In the genomic region with DNA sequence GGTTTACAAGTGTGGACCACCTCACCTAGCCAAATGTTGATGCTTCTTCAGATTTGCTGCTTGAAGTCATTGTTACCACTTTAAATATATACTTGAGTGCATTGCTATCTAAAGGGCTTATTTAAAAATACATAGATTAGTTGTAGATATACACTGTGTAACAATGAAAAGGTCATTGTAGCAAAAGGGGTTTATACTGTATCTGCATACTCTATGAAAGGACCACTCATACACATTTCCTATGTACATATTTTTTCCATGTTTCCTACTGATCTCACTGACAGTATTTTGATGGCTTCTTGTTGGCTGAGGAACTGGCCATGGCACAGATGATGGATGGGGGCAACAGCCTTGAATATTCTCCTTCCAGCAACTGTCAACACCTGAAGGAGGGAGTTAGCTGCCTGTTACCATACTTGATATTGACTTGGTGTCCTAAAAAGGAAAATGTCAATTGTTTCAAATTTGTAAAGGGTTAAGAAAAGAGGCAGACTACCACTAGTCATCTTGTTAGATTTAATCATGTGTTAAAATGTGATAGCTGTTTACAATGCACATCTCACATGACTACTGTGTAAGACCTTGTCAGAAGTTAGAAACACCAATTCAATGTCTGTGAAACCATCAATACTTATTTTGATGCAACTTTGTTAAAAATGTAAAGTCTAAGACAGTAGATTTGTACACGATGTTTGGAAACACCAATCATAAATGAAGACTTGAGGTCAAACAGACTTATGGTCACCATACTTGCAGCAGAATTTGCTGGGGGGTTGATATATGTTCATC, we compare ENCODE assay signal across 14 cellular contexts. TPM values are rescaled to one million over a fixed set of nuclear protein-coding genes. Genes with fewer than 3 reads are reported as not detected.
DNase-seq lines count a peak whose midpoint lies in the region; ATAC-seq and TF ChIP-seq lines count a peak whose summit lies in the region.
"Had no signal": no experiment of that assay in that cellular context is flagged by ENCODE, and none has a peak within 500 bp of the region (broad histone marks: within the 10 kb centered on the region; RNA-seq: fewer than 3 reads in every experiment).

No MANE protein-coding gene starts in this region.

- H3K27ac ChIP-seq in BLaER1 treated with 17β-estradiol and CSF1 and Interleukin-3, amounts not matched to agents 10 nM and 100 nM = peak overlapping the region in 9 of 11 experiments; percentile 14 to 81 (median 65); a peak in 17 of 22 replicates
- H3K27ac ChIP-seq in H9 (ENCODE audit: insufficient read length, low read depth, low read length) (no peak overlapping the region), ascending aorta (no peak overlapping the region)
- H3K27ac ChIP-seq: C4-2B had no signal

- POLR2A ChIA-PET in activated B cell treated with CpG ODN at 0.5 μM for 24 hours (lab: Charles Lee) = interaction anchor here (1.3 kb wide), 1 partner anchor 189 kb away, joined by 3 read pairs; no protein-coding TSS in a partner anchor

- H2BK5ac ChIP-seq in H9 (ENCODE audit: insufficient read length, low read length) = no peak overlapping the region

- H3K36me3 ChIP-seq in BLaER1 treated with 17β-estradiol and CSF1 and Interleukin-3, amounts not matched to agents 10 nM and 100 nM = peaks cover 33 to 60% (median 45%) of the 10 kb centered on the region in 11 experiments
- peaks cover 0 to 3% of the 10 kb centered on the region in 2 donors for H3K36me3 ChIP-seq in ascending aorta
- H3K36me3 ChIP-seq: brain microvascular endothelial cell had no signal

- peaks cover 25 to 97% (median 39%) of the 10 kb centered on the region in 10 experiments for H3K4me1 ChIP-seq in BLaER1 treated with 17β-estradiol and CSF1 and Interleukin-3, amounts not matched to agents 10 nM and 100 nM
- H3K4me1 ChIP-seq in H9 (ENCODE audit: insufficient read depth, low read length) (peaks cover 2% of the 10 kb centered on the region; the same call in 1 of the 2 replicates), ascending aorta (peaks cover 0 to 12% of the 10 kb centered on the region in 2 donors)

- no peak overlapping the region for H2BK120ac ChIP-seq in H9 (ENCODE audit: low read depth, low read length, poor library complexity, severe bottlenecking)

- H3K36me3 Mint-ChIP-seq in H9 (ENCODE audit: insufficient read depth in 1 of 3, low read depth in 3 of 3) (peaks cover 0 to 17% (median 16%) of the 10 kb centered on the region in 3 experiments; a peak in 6 of 7 replicates), activated B cell treated with CpG ODN at 0.5 μM for 24 hours (ENCODE audit: low read depth) (peaks cover 29% of the 10 kb centered on the region), memory B cell (peaks cover 8% of the 10 kb centered on the region), chondrocyte (ENCODE audit: low read depth) (peaks cover 2% of the 10 kb centered on the region)

- no peak overlapping the region for H4K91ac ChIP-seq in H9 (ENCODE audit: insufficient read length, low read depth, low read length)

- H3K9me3 Mint-ChIP-seq in H9 = no peaks in the 10 kb centered on the region
- H3K9me3 Mint-ChIP-seq in activated B cell treated with CpG ODN at 0.5 μM for 24 hours = no peaks in the 10 kb centered on the region
- no peaks in the 10 kb centered on the region for H3K9me3 Mint-ChIP-seq in memory B cell
- H3K9me3 Mint-ChIP-seq in chondrocyte (ENCODE audit: low read depth) = no peaks in the 10 kb centered on the region

- no peak overlapping the region for H3K23ac ChIP-seq in H9 (ENCODE audit: insufficient read length, low read depth, low read length)

- peak overlapping the region in 2 of 3 experiments; percentile 72 to 97; a peak in 4 of 7 replicates for H3K27ac Mint-ChIP-seq in H9
- peak overlapping the region; percentile 3 for H3K27ac Mint-ChIP-seq in activated B cell treated with CpG ODN at 0.5 μM for 24 hours
- H3K27ac Mint-ChIP-seq in memory B cell = peak overlapping the region; percentile 71
- H3K27ac Mint-ChIP-seq in chondrocyte (ENCODE audit: unreplicated experiment) = no peak overlapping the region

- no peak overlapping the region for H3K4me3 ChIP-seq in BLaER1 treated with 17β-estradiol and CSF1 and Interleukin-3, amounts not matched to agents 10 nM and 100 nM
- no peak overlapping the region for H3K4me3 ChIP-seq in ascending aorta

- no peak overlapping the region for H3T11ph ChIP-seq in H9 (ENCODE audit: low read length)

- H2BK15ac ChIP-seq in H9 (ENCODE audit: low read depth, low read length) = no peak overlapping the region

- H2BK20ac ChIP-seq in H9 (ENCODE audit: low read depth, low read length, poor library complexity, severe bottlenecking) = no peak overlapping the region

- no peak overlapping the region for H3K56ac ChIP-seq in H9 (ENCODE audit: insufficient read length, low read depth, low read length)

- H3K4ac ChIP-seq in H9 (ENCODE audit: low read depth, low read length) = no peak overlapping the region

- H3K4me2 ChIP-seq in BLaER1 treated with 17β-estradiol and CSF1 and Interleukin-3, amounts not matched to agents 10 nM and 100 nM = peak overlapping the region in 10 of 11 experiments; percentile 31 to 96 (median 80); a peak in 18 of 22 replicates
- no peak overlapping the region for H3K4me2 ChIP-seq in H9 (ENCODE audit: insufficient read depth, insufficient read length, low read length)

- ATAC-seq in activated B cell treated with CpG ODN at 0.5 μM for 24 hours (ENCODE audit: low read depth) (no peak), memory B cell (ENCODE audit: low read depth) (no peak)

- WGBS in H9 (ENCODE audit: extremely low coverage, insufficient read length, low lambda C conversion rate) = no CpG with 5 or more reads among the region's 1 CpG

- TF ChIP-seq CTCF in H9 (conservative IDR thresholded peaks at IDR 0.05) = no peak
- no peak for TF ChIP-seq CTCF in activated B cell treated with CpG ODN at 0.5 μM for 24 hours (IDR thresholded peaks at IDR 0.05)
- TF ChIP-seq CTCF in ascending aorta (IDR thresholded peaks at IDR 0.05) = no peak
- TF ChIP-seq CTCF in chondrocyte (IDR thresholded peaks at IDR 0.05) = no peak

- no peak overlapping the region for H2AFZ ChIP-seq in H9 (ENCODE audit: low read length)

- H3K14ac ChIP-seq in H9 (ENCODE audit: insufficient read depth, low read length) = no peak overlapping the region

- H3K4me1 Mint-ChIP-seq in H9 = peaks cover 39 to 43% of the 10 kb centered on the region in 2 experiments
- H3K4me1 Mint-ChIP-seq in activated B cell treated with CpG ODN at 0.5 μM for 24 hours = peaks cover 34% of the 10 kb centered on the region
- peaks cover 22% of the 10 kb centered on the region for H3K4me1 Mint-ChIP-seq in memory B cell
- H3K4me1 Mint-ChIP-seq in chondrocyte (ENCODE audit: low read depth) = peaks cover 28% of the 10 kb centered on the region

- no peaks in the 10 kb centered on the region for H3K27me3 Mint-ChIP-seq in H9 (ENCODE audit: low read depth)
- H3K27me3 Mint-ChIP-seq in activated B cell treated with CpG ODN at 0.5 μM for 24 hours = no peaks in the 10 kb centered on the region
- H3K27me3 Mint-ChIP-seq in memory B cell = no peaks in the 10 kb centered on the region
- no peaks in the 10 kb centered on the region for H3K27me3 Mint-ChIP-seq in chondrocyte (ENCODE audit: low read depth)

- peaks cover 24 to 100% (median 84%) of the 10 kb centered on the region in 11 experiments; a peak in 21 of 22 replicates for H4K20me1 ChIP-seq in BLaER1 treated with 17β-estradiol and CSF1 and Interleukin-3, amounts not matched to agents 10 nM and 100 nM
- no peaks in the 10 kb centered on the region for H4K20me1 ChIP-seq in H9 (ENCODE audit: control insufficient read depth, insufficient read depth, insufficient read length)

- no peak overlapping the region for H4K8ac ChIP-seq in H9 (replicated peaks; ENCODE audit: insufficient read length, low read depth, low read length)

- H3K9me3 ChIP-seq in BLaER1 treated with 17β-estradiol and CSF1 and Interleukin-3, amounts not matched to agents 10 nM and 100 nM (replicated peaks in 1 of 11) = no peaks in the 10 kb centered on the region; a peak in 1 of 22 replicates
- no peaks in the 10 kb centered on the region for H3K9me3 ChIP-seq in H9 (ENCODE audit: control insufficient read depth, low read depth, low read length)
- no peaks in the 10 kb centered on the region for H3K9me3 ChIP-seq in ascending aorta

- H3K4me3 Mint-ChIP-seq in H9 (no peak overlapping the region), activated B cell treated with CpG ODN at 0.5 μM for 24 hours (no peak overlapping the region), memory B cell (no peak overlapping the region), chondrocyte (ENCODE audit: unreplicated experiment) (no peak overlapping the region)

- H3K23me2 ChIP-seq in H9 (ENCODE audit: insufficient read length, low read depth, low read length, poor library complexity, severe bottlenecking) = no peaks in the 10 kb centered on the region

- no peak overlapping the region for H4K5ac ChIP-seq in H9 (ENCODE audit: insufficient read length, low read depth, low read length)

- no peak overlapping the region for H2BK12ac ChIP-seq in H9 (ENCODE audit: insufficient read length, low read depth, low read length)

- CTCF ChIA-PET in activated B cell treated with CpG ODN at 0.5 μM for 24 hours (lab: Charles Lee) = interaction anchor here (2.1 kb wide), 1 partner anchor 76 kb away, joined by 6 read pairs; no protein-coding TSS in a partner anchor

- H3K79me2 ChIP-seq in H9 (ENCODE audit: insufficient read depth, low read length) = peaks cover 15% of the 10 kb centered on the region; the same call in 1 of the 2 replicates

- H3K18ac ChIP-seq in H9 (ENCODE audit: insufficient read length, low read depth, low read length) = no peak overlapping the region

- no peak overlapping the region for H2AK5ac ChIP-seq in H9 (ENCODE audit: insufficient read length, low read length)

- DNase-seq in H9 (no peak), activated B cell treated with CpG ODN at 0.5 μM for 24 hours (no peak), memory B cell (ENCODE audit: low spot score in 2 of 2) (no peak), ascending aorta (ENCODE audit: low spot score in 2 of 2) (no peak), chondrocyte (ENCODE audit: low spot score) (no peak), DMS 273 (lab: John Stamatoyannopoulos, UW; ENCODE audit: unreplicated experiment) (no peak), kidney glomerular epithelial cell (lab: John Stamatoyannopoulos, UW) (no peak)
- DNase-seq: activated CD8-positive, alpha-beta memory T cell treated with anti-CD3 and anti-CD28 coated beads, Interleukin-2, amount 50 U/mL, for 4 hours; brain microvascular endothelial cell; NCI-H2081 treated with DMSO at 0.1 percent for 48 hours; posterior cingulate gyrus; stimulated activated CD4-positive, alpha-beta T cell treated with anti-CD3 and anti-CD28 coated beads, Interleukin-2, amount 100 ng/mL, for 48 hours had no signal

- intact Hi-C loops in activated B cell treated with CpG ODN at 0.5 μM for 24 hours (cut with micrococcal nuclease) = loop anchor here (2.0 kb wide), 1 partner anchor 15 kb away; no protein-coding TSS in a partner anchor
- intact Hi-C loops in ascending aorta (cut with DNase I) = no loop called here

- no peak overlapping the region for H3K9ac ChIP-seq in BLaER1 treated with 17β-estradiol and CSF1 and Interleukin-3, amounts not matched to agents 10 nM and 100 nM
- no peak overlapping the region for H3K9ac ChIP-seq in H9 (ENCODE audit: extremely low read depth, insufficient read length, low read length)

- H3K79me1 ChIP-seq in H9 (ENCODE audit: insufficient read depth, low read depth, low read length, poor library complexity, severe bottlenecking) = peaks cover 14% of the 10 kb centered on the region

- no peaks in the 10 kb centered on the region for H3K27me3 ChIP-seq in BLaER1 treated with 17β-estradiol and CSF1 and Interleukin-3, amounts not matched to agents 10 nM and 100 nM
- H3K27me3 ChIP-seq in H9 (ENCODE audit: insufficient read depth, low read length) = no peaks in the 10 kb centered on the region
- H3K27me3 ChIP-seq in ascending aorta = no peaks in the 10 kb centered on the region
- H3K27me3 ChIP-seq: brain microvascular endothelial cell had no signal

RNA-seq across cellular contexts. Expression of gene RAB10, which starts 33.5 kb away (rescaled TPM):
- total RNA-seq in H9 (2021) (124 and 130 TPM in 2 replicates), activated B cell treated with CpG ODN at 0.5 μM for 24 hours (79.3 and 94.6 TPM in 2 replicates), ascending aorta (181 TPM), chondrocyte (148 to 162 TPM (median 153 TPM) in 3 replicates)

Comparison
In these comparisons a context has a peak if more than half of its experiments do, and no peak if none do; other contexts are left out.
1. H3K27ac ChIP-seq: peak in BLaER1 treated with 17β-estradiol and CSF1 and Interleukin-3, amounts not matched to agents 10 nM and 100 nM (9 of 11); none in H9 (single experiment) and ascending aorta (0 of 2).